ENCODE assay signal across 1 cellular context in genomic region chr22:40345271-40345670, GRCh38.
TF ChIP-seq lines count a peak whose summit lies in the region.

No MANE protein-coding gene starts in this region.

TF ChIP-seq in GM12878, 131 proteins besides CTCF, POLR2A, EP300 and RAD21 (continued from another document):
- TF ChIP-seq SKIL (IDR thresholded peaks at IDR 0.05; ENCODE audit: low read depth, poor library complexity, severe bottlenecking) (no peak), SMARCA5 (IDR thresholded peaks at IDR 0.05) (no peak)
